In genomic region chr12:44972746-44973421, GRCh38 we compare ENCODE assay signal across 8 cellular contexts.
DNase-seq lines count a peak whose midpoint lies in the region; ATAC-seq and TF ChIP-seq lines count a peak whose summit lies in the region.

No MANE protein-coding gene starts in this region.

- ATAC-seq in GM18861 (IDR thresholded peaks at IDR 0.05; ENCODE audit: unreplicated experiment) (peak; percentile 67), HG03469 (IDR thresholded peaks at IDR 0.05; ENCODE audit: unreplicated experiment) (no peak), GM21717 (IDR thresholded peaks at IDR 0.05; ENCODE audit: unreplicated experiment) (no peak)

- H3K27ac Mint-ChIP-seq in mesothelial cell of epicardium: no peak overlapping the region

- H3K27me3 ChIP-seq in smooth muscle cell (ENCODE audit: low read depth): no peaks in the 10 kb centered on the region

- TF ChIP-seq CTCF in AG09319 (IDR thresholded peaks at IDR 0.05; ENCODE audit: low read depth, low read length) (peak; percentile 29), LNCaP clone FGC (IDR thresholded peaks at IDR 0.05; ENCODE audit: control insufficient read depth, extremely low read depth, insufficient read depth) (peak; percentile 72), smooth muscle cell (IDR thresholded peaks at IDR 0.05; ENCODE audit: borderline replicate concordance, insufficient read depth, poor library complexity, severe bottlenecking) (peak; percentile 33), mesothelial cell of epicardium (IDR thresholded peaks at IDR 0.05; ENCODE audit: unreplicated experiment) (no peak)

- H3K4me3 Mint-ChIP-seq in mesothelial cell of epicardium: no peak overlapping the region

- no peaks in the 10 kb centered on the region for H3K36me3 ChIP-seq in smooth muscle cell (ENCODE audit: low read depth)

- H4K20me1 ChIP-seq in smooth muscle cell (ENCODE audit: low read depth): no peaks in the 10 kb centered on the region

- H3K79me2 ChIP-seq in smooth muscle cell (ENCODE audit: low read depth): no peaks in the 10 kb centered on the region

- H3K9ac ChIP-seq in smooth muscle cell (ENCODE audit: low read depth): no peak overlapping the region

- no peak overlapping the region for H2AFZ ChIP-seq in smooth muscle cell (ENCODE audit: low read depth)

- no peaks in the 10 kb centered on the region for H3K4me1 ChIP-seq in smooth muscle cell (ENCODE audit: low read depth)

- DNase-seq in AG09319 (ENCODE audit: extremely low read depth, low read depth) (no peak), LNCaP clone FGC (ENCODE audit: low read depth) (no peak), cerebellar cortex (ENCODE audit: low spot score) (peak; percentile 18), smooth muscle cell (lab: John Stamatoyannopoulos, UW; ENCODE audit: unreplicated experiment) (no peak), mesothelial cell of epicardium (ENCODE audit: low spot score in 2 of 2, unreplicated experiment in 2 of 2) (no peak)

- peaks cover 19% of the 10 kb centered on the region for H3K27me3 Mint-ChIP-seq in mesothelial cell of epicardium (ENCODE audit: low read depth)

- H3K4me3 ChIP-seq in LNCaP clone FGC (ENCODE audit: low read depth, low read length) (no peak overlapping the region), smooth muscle cell (no peak overlapping the region)

- H3K9me3 Mint-ChIP-seq in mesothelial cell of epicardium: no peaks in the 10 kb centered on the region

- no peaks in the 10 kb centered on the region for H3K9me3 ChIP-seq in smooth muscle cell (replicated peaks; ENCODE audit: low read depth)

- 15% methylated on average over 2 of the region's 2 CpGs for WGBS in smooth muscle cell (ENCODE audit: low lambda C conversion rate)

- H3K27ac ChIP-seq in smooth muscle cell (ENCODE audit: low read depth): no peak overlapping the region

- H3K36me3 Mint-ChIP-seq in mesothelial cell of epicardium: no peaks in the 10 kb centered on the region

- no peaks in the 10 kb centered on the region for H3F3A ChIP-seq in smooth muscle cell (ENCODE audit: low read depth)

- H3K4me1 Mint-ChIP-seq in mesothelial cell of epicardium: no peaks in the 10 kb centered on the region

- H3K4me2 ChIP-seq in smooth muscle cell: no peak overlapping the region
